In the genomic region with DNA sequence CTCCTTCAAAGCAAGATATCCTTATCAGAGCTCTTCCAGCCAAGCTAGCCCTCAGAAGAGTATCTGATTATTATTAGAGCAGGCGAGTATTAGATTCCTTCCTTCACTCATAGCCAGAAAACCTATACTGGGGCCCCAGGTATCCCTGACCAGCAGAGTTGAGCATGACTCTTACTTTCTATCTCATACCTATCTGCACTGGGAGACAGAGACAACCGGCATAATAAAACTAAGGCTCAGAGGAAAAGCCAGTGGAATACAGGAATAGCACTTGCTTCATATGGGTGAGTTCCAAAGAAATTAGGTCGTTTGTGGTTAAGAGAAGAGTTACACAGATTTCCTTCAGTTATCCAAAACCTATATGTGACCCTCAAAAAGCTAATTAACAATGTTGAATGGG, we compare ENCODE assay signal across 1 cellular context.
TF ChIP-seq lines count a peak whose summit lies in the region.

No MANE protein-coding gene starts in this region.

TF ChIP-seq in IMR-90, 13 proteins besides CTCF, POLR2A, EP300 and RAD21:
- TF ChIP-seq CHD1 (IDR thresholded peaks at IDR 0.05; ENCODE audit: low read depth, low read length) (no peak), SMC3 (IDR thresholded peaks at IDR 0.05; ENCODE audit: low read depth, low read length) (no peak), RFX5 (IDR thresholded peaks at IDR 0.05; ENCODE audit: low read depth, low read length) (no peak), CEBPB (IDR thresholded peaks at IDR 0.05; ENCODE audit: low read depth, low read length) (no peak), BHLHE40 (IDR thresholded peaks at IDR 0.05; ENCODE audit: low read depth, low read length) (no peak), NFE2L2 (IDR thresholded peaks at IDR 0.05; ENCODE audit: low read depth, low read length) (no peak), RCOR1 (IDR thresholded peaks at IDR 0.05; ENCODE audit: insufficient replicate concordance, low read length) (no peak), FOS (IDR thresholded peaks at IDR 0.05; ENCODE audit: low read depth, low read length) (no peak)
- TF ChIP-seq, protein P1, sequence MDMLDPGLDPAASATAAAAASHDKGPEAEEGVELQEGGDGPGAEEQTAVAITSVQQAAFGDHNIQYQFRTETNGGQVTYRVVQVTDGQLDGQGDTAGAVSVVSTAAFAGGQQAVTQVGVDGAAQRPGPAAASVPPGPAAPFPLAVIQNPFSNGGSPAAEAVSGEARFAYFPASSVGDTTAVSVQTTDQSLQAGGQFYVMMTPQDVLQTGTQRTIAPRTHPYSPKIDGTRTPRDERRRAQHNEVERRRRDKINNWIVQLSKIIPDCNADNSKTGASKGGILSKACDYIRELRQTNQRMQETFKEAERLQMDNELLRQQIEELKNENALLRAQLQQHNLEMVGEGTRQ (IDR thresholded peaks at IDR 0.05; ENCODE audit: low read depth, low read length), result no peak
- TF ChIP-seq, protein P2, sequence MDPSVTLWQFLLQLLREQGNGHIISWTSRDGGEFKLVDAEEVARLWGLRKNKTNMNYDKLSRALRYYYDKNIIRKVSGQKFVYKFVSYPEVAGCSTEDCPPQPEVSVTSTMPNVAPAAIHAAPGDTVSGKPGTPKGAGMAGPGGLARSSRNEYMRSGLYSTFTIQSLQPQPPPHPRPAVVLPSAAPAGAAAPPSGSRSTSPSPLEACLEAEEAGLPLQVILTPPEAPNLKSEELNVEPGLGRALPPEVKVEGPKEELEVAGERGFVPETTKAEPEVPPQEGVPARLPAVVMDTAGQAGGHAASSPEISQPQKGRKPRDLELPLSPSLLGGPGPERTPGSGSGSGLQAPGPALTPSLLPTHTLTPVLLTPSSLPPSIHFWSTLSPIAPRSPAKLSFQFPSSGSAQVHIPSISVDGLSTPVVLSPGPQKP (IDR thresholded peaks at IDR 0.05; ENCODE audit: borderline replicate concordance, low read depth, low read length), result no peak
TF ChIP-seq in IMR-90: peak in this region for 0.
